14 cellular contexts compared by ENCODE assay signal in genomic region chr15:93470042-93470441, GRCh38.
DNase-seq lines count a peak whose midpoint lies in the region; ATAC-seq and TF ChIP-seq lines count a peak whose summit lies in the region.
"Had no signal": no experiment of that assay in that cellular context is flagged by ENCODE, and none has a peak within 500 bp of the region (broad histone marks: within the 10 kb centered on the region; RNA-seq: fewer than 3 reads in every experiment).

No MANE protein-coding gene starts in this region.

- H3K4me1 Mint-ChIP-seq in WTC11 = peaks cover 66% of the 10 kb centered on the region
- H3K4me1 Mint-ChIP-seq: B cell had no signal

- H3K27me3 ChIP-seq in H7 (ENCODE audit: control insufficient read depth, insufficient read depth, low read length) = no peaks in the 10 kb centered on the region

- CTCF ChIA-PET in WTC11 (lab: Charles Lee) = no interaction called here

- H3K9me3 Mint-ChIP-seq in WTC11 = peaks cover 8% of the 10 kb centered on the region
- H3K9me3 Mint-ChIP-seq: CD4-positive, alpha-beta T cell had no signal

- H3K36me3 Mint-ChIP-seq in WTC11 = no peaks in the 10 kb centered on the region; the same call in 1 of the 2 replicates

- TF ChIP-seq CTCF in WTC11 (IDR thresholded peaks at IDR 0.05) = no peak

- no peaks in the 10 kb centered on the region for H3K36me3 ChIP-seq in H7 (replicated peaks; ENCODE audit: control insufficient read depth, insufficient read depth, low read length)

- 0 out of 2 replicates have a peak overlapping the region, but pooled peaks have one; percentile 13 for H3K27ac Mint-ChIP-seq in WTC11
- H3K27ac Mint-ChIP-seq: B cell; CD4-positive, alpha-beta T cell had no signal

- peak; percentile 36 for DNase-seq in H7
- DNase-seq in WTC11 (ENCODE audit: low spot score) = peak; percentile 25
- DNase-seq in iPS DF 19.7 (ENCODE audit: low read depth, low spot score) = peak; percentile 23
- no peak for DNase-seq in NCI-H2107 treated with DMSO at 0.1 percent for 48 hours (lab: John Stamatoyannopoulos, UW; ENCODE audit: unreplicated experiment)
- DNase-seq in NCI-H1694 treated with DMSO at 0.1 percent for 48 hours (lab: John Stamatoyannopoulos, UW) = no peak
- DNase-seq: CD4-positive, alpha-beta T cell; DMS79; EL; GDM1; GOT3 had no signal

- POLR2A ChIA-PET in WTC11 (lab: Charles Lee) = interaction anchor here (0.6 kb wide), 1 partner anchor 363 kb away, joined by 3 read pairs; no protein-coding TSS in a partner anchor

- H3K27me3 Mint-ChIP-seq in WTC11 (ENCODE audit: low read depth) = no peaks in the 10 kb centered on the region; the same call in 1 of the 2 replicates
- H3K27me3 Mint-ChIP-seq: B cell; CD4-positive, alpha-beta T cell had no signal

- ATAC-seq in WTC11 (peak; percentile 77), HG03378 (IDR thresholded peaks at IDR 0.05; ENCODE audit: unreplicated experiment) (no peak), HG02885 (IDR thresholded peaks at IDR 0.05; ENCODE audit: poor library complexity, unreplicated experiment) (no peak)
- ATAC-seq: HCT116 had no signal

- no peak overlapping the region for H3K4me3 Mint-ChIP-seq in WTC11
- H3K4me3 Mint-ChIP-seq: B cell; CD4-positive, alpha-beta T cell had no signal

- no peak overlapping the region for H3K4me3 ChIP-seq in H7 (ENCODE audit: insufficient read depth, low read depth, low read length)

TF ChIP-seq in WTC11, 78 proteins besides CTCF, POLR2A, EP300 and RAD21:
- TF ChIP-seq ZNF396 (CRISPR knock-in tag; IDR thresholded peaks at IDR 0.05; ENCODE audit: borderline replicate concordance) = no peak
- no peak for TF ChIP-seq FOXP1 (CRISPR knock-in tag; IDR thresholded peaks at IDR 0.05; ENCODE audit: borderline replicate concordance)
- TF ChIP-seq AFF4 (CRISPR knock-in tag; IDR thresholded peaks at IDR 0.05; ENCODE audit: borderline replicate concordance) = no peak
- no peak for TF ChIP-seq HMGXB4 (CRISPR knock-in tag; IDR thresholded peaks at IDR 0.05)
- no peak for TF ChIP-seq OVOL2 (CRISPR knock-in tag; IDR thresholded peaks at IDR 0.05; ENCODE audit: borderline replicate concordance)
- no peak for TF ChIP-seq IRF1 (CRISPR knock-in tag; IDR thresholded peaks at IDR 0.05)
- TF ChIP-seq NFATC4 (CRISPR knock-in tag; IDR thresholded peaks at IDR 0.05) = no peak
- no peak for TF ChIP-seq FOXP4 (CRISPR knock-in tag; IDR thresholded peaks at IDR 0.05)
- no peak for TF ChIP-seq ZNF671 (CRISPR knock-in tag; IDR thresholded peaks at IDR 0.05)
- TF ChIP-seq JUN (CRISPR knock-in tag; IDR thresholded peaks at IDR 0.05) = no peak
- no peak for TF ChIP-seq GTF2I (CRISPR knock-in tag; conservative IDR thresholded peaks at IDR 0.05)
- TF ChIP-seq CREB1 (CRISPR knock-in tag; IDR thresholded peaks at IDR 0.05) = no peak
- no peak for TF ChIP-seq SP1 (CRISPR knock-in tag; conservative IDR thresholded peaks at IDR 0.05)
- no peak for TF ChIP-seq PREB (CRISPR knock-in tag; IDR thresholded peaks at IDR 0.05; ENCODE audit: borderline replicate concordance)
- no peak; the same call in 1 of the 2 replicates for TF ChIP-seq USF2 (CRISPR knock-in tag; IDR thresholded peaks at IDR 0.05)
- no peak for TF ChIP-seq MAX (CRISPR knock-in tag; IDR thresholded peaks at IDR 0.05)
- TF ChIP-seq HMGA2 (CRISPR knock-in tag; IDR thresholded peaks at IDR 0.05) = no peak
- TF ChIP-seq ATF3 (CRISPR knock-in tag; conservative IDR thresholded peaks at IDR 0.05) = no peak
- TF ChIP-seq ZNF416 (CRISPR knock-in tag; IDR thresholded peaks at IDR 0.05) = no peak
- no peak for TF ChIP-seq ZBTB21 (CRISPR knock-in tag; IDR thresholded peaks at IDR 0.05; ENCODE audit: borderline replicate concordance)
TF ChIP-seq in WTC11: peak in this region for 0.

Comparison
In these comparisons a context has a peak if more than half of its experiments do, and no peak if none do; other contexts are left out.
1. DNase-seq: peak in H7 (single experiment), WTC11 (single experiment) and iPS DF 19.7 (single experiment); none in NCI-H2107 treated with DMSO at 0.1 percent for 48 hours (single experiment) and NCI-H1694 treated with DMSO at 0.1 percent for 48 hours (single experiment).